In the genomic region with DNA sequence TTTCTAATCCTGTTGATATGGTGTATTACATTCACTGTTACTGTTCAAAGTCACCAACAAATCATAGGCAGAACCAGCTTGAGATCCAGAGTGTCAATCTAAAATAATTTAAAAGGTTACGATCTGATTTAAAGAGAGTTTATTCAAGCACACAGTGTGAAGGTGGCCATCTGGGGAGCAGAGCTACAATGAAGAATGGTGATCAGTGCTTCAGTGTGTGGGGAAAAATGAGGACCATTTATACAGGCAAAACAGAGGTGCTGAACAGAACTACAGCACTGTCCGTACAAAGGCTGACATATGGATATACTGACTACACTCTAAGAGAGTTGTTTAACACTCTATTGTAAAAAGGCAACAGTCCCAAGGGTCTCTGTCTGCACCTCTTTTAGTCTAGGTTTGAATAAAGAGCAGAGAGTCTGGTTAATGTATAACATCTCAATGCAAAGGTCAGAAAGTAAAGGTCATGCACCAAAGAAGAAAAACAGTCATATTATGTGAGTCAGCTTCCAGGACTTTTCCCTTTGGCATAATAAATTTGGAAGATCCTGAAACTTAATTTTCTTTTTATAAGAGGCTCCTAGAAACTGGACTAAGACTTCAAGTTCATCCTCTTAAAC, we compare ENCODE assay signal across 2 cellular contexts.
TF ChIP-seq lines count a peak whose summit lies in the region.

No MANE protein-coding gene starts in this region.

TF ChIP-seq in A549, 52 proteins besides CTCF, POLR2A, EP300 and RAD21 (continued from another document):
- TF ChIP-seq FOSB (CRISPR knock-in tag; IDR thresholded peaks at IDR 0.05) (no peak), HOXA7 (CRISPR knock-in tag; IDR thresholded peaks at IDR 0.05) (no peak), ZC3H11A (IDR thresholded peaks at IDR 0.05) (no peak), BHLHE40 (IDR thresholded peaks at IDR 0.05; ENCODE audit: low read depth, low read length) (no peak)

TF ChIP-seq in HCT116, 20 proteins besides CTCF, POLR2A, EP300 and RAD21 (continued from another document):
- no peak for TF ChIP-seq TCF7L2 (IDR thresholded peaks at IDR 0.05; ENCODE audit: borderline replicate concordance, extremely low read depth, insufficient read depth, insufficient read length)
- no peak for TF ChIP-seq SP1 (IDR thresholded peaks at IDR 0.05; ENCODE audit: low read depth)
